1 cellular context compared by ENCODE assay signal in genomic region chr1:201599548-201599947, GRCh38.
TF ChIP-seq lines count a peak whose summit lies in the region.

No MANE protein-coding gene starts in this region.

TF ChIP-seq in HEK293, 187 proteins besides CTCF, POLR2A, EP300 and RAD21 (continued from another document):
- TF ChIP-seq ZNF398 (tag by site-specific recombination; IDR thresholded peaks at IDR 0.05) (peak; percentile 90), ZNF623 (tag by site-specific recombination; IDR thresholded peaks at IDR 0.05) (no peak), ZFP3 (tag by site-specific recombination; IDR thresholded peaks at IDR 0.05; ENCODE audit: low read depth) (no peak)
